Comparison of ENCODE assay signal across 6 cellular contexts in the genomic region with DNA sequence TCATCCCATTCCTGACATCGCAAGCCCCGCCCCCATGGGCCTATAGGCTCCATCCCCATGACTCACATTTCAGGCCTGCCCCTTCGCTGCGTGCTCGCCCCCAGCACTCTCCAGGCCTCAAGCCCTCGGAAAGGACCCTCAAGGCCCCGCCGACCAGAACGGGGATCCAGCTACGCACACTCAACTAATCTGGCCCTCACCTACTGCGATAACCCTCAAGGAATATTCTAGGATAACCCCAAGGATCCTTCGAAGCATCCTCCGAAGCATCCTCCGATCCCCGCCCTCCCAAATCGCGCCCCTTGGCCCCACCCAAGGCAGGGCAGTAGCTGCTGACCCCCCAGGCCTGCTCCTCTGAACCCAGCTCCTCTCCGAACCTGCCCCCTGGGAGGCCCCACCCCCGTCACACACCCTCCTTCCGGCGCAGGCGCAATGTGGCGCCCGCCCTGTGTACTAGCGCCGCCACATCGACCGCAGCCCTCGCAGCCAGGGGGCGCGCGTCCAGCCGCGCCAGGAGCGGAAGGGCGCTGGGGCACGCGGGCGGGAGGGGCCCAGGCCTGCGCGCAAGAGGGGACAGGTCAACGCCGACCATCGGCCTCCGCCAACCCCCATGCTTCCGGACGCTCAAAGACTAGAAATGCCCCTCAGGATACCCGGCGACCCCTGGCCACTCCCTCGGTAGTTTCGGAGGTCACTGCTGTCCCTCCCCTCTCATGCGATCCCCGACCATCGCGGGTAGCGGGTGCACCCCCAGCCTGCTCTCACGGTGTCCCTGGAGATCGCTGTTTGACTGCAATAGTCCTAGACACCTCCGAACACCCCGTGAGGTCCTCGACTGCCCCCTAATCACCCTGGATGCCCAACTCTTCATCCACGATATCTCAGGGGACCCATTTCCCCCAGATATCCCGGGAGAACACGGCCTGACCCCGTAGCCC. TPM values are rescaled to one million over a fixed set of nuclear protein-coding genes. Genes with fewer than 3 reads are reported as not detected.
DNase-seq lines count a peak whose midpoint lies in the region; ATAC-seq and TF ChIP-seq lines count a peak whose summit lies in the region.

No MANE protein-coding gene starts in this region.

- peak overlapping the region; percentile 99 for H3K27ac Mint-ChIP-seq in CD4-positive, alpha-beta T cell
- peak overlapping the region; percentile 97 for H3K27ac Mint-ChIP-seq in activated CD8-positive, alpha-beta T cell treated with anti-CD3 and anti-CD28 coated beads for 36 hours

- H3K4me1 Mint-ChIP-seq in CD4-positive, alpha-beta T cell (ENCODE audit: low read depth): peaks cover 20% of the 10 kb centered on the region
- H3K4me1 Mint-ChIP-seq in activated CD8-positive, alpha-beta T cell treated with anti-CD3 and anti-CD28 coated beads for 36 hours (ENCODE audit: low read depth): peaks cover 13% of the 10 kb centered on the region

- peak; percentile 61 for TF ChIP-seq CTCF in CD4-positive, alpha-beta T cell (IDR thresholded peaks at IDR 0.05)
- TF ChIP-seq CTCF in activated CD8-positive, alpha-beta T cell treated with anti-CD3 and anti-CD28 coated beads for 36 hours (IDR thresholded peaks at IDR 0.05): peak; percentile 35
- TF ChIP-seq CTCF in fibroblast of villous mesenchyme (IDR thresholded peaks at IDR 0.05; ENCODE audit: insufficient read depth, low read depth, low read length): peak; percentile 60

- H3K4me3 Mint-ChIP-seq in CD4-positive, alpha-beta T cell: peak overlapping the region; percentile 94
- H3K4me3 Mint-ChIP-seq in activated CD8-positive, alpha-beta T cell treated with anti-CD3 and anti-CD28 coated beads for 36 hours: peak overlapping the region; percentile 85

- peak; percentile 74 to 85 (median 82) for DNase-seq in CD4-positive, alpha-beta T cell
- DNase-seq in GOT3 (lab: John Stamatoyannopoulos, UW) (peak; percentile 47), NCI-H2029 treated with DMSO at 0.1 percent for 48 hours (lab: John Stamatoyannopoulos, UW) (peak; percentile 19), fibroblast of villous mesenchyme (ENCODE audit: low read depth) (peak; percentile 89), skeletal muscle cell (ENCODE audit: low read depth) (peak; percentile 65)
- peak; percentile 86 for DNase-seq in activated CD8-positive, alpha-beta T cell treated with anti-CD3 and anti-CD28 coated beads for 36 hours

- peak overlapping the region; percentile 59 for H3K4me3 ChIP-seq in fibroblast of villous mesenchyme (ENCODE audit: low read depth, low read length)
- H3K4me3 ChIP-seq in skeletal muscle cell (ENCODE audit: low read depth, low read length): peak overlapping the region; percentile 45

- H3K27ac ChIP-seq in CD4-positive, alpha-beta T cell (ENCODE audit: low read depth, low read length): peak overlapping the region; percentile 65

- peak; percentile 91 for ATAC-seq in CD4-positive, alpha-beta T cell (ENCODE audit: poor library complexity)
- peak; percentile 90 for ATAC-seq in activated CD8-positive, alpha-beta T cell treated with anti-CD3 and anti-CD28 coated beads for 36 hours

- H3K9me3 ChIP-seq in CD4-positive, alpha-beta T cell (ENCODE audit: control insufficient read depth, low read length): no peaks in the 10 kb centered on the region

- intact Hi-C loops in CD4-positive, alpha-beta T cell (cut with DNase I, micrococcal nuclease): loop anchor here in 1 of 2 experiments (1.0 kb wide), 1 partner anchor 33 kb away; a partner anchor contains a TSS
- intact Hi-C loops in activated CD8-positive, alpha-beta T cell treated with anti-CD3 and anti-CD28 coated beads for 36 hours (cut with micrococcal nuclease): no loop called here

- no peaks in the 10 kb centered on the region for H3K27me3 Mint-ChIP-seq in CD4-positive, alpha-beta T cell
- H3K27me3 Mint-ChIP-seq in activated CD8-positive, alpha-beta T cell treated with anti-CD3 and anti-CD28 coated beads for 36 hours: no peaks in the 10 kb centered on the region

- CTCF ChIA-PET in CD4-positive, alpha-beta T cell (lab: Charles Lee): interaction anchor here (0.6 to 1.3 kb wide), 10 partner anchors 11 to 113 kb away, joined by 3 to 15 read pairs (median 4); a partner anchor contains a TSS
- CTCF ChIA-PET in activated CD8-positive, alpha-beta T cell treated with anti-CD3 and anti-CD28 coated beads for 36 hours (lab: Charles Lee): interaction anchor here (0.6 to 2.4 kb wide), 7 partner anchors 10 to 44 kb away, joined by 3 to 34 read pairs (median 5); a partner anchor contains a TSS

- peaks cover 11% of the 10 kb centered on the region for H3K36me3 Mint-ChIP-seq in CD4-positive, alpha-beta T cell (ENCODE audit: low read depth)
- no peaks in the 10 kb centered on the region for H3K36me3 Mint-ChIP-seq in activated CD8-positive, alpha-beta T cell treated with anti-CD3 and anti-CD28 coated beads for 36 hours (ENCODE audit: low read depth)

- no peaks in the 10 kb centered on the region for H3K27me3 ChIP-seq in CD4-positive, alpha-beta T cell (ENCODE audit: control insufficient read depth, insufficient read depth, low read length)

- no peaks in the 10 kb centered on the region for H3K9me3 Mint-ChIP-seq in CD4-positive, alpha-beta T cell
- no peaks in the 10 kb centered on the region for H3K9me3 Mint-ChIP-seq in activated CD8-positive, alpha-beta T cell treated with anti-CD3 and anti-CD28 coated beads for 36 hours

- POLR2A ChIA-PET in CD4-positive, alpha-beta T cell (lab: Charles Lee): interaction anchor here (0.7 to 2.9 kb wide), 17 partner anchors 8 to 1924 kb away, joined by 3 to 25 read pairs (median 5); a partner anchor contains a TSS
- POLR2A ChIA-PET in activated CD8-positive, alpha-beta T cell treated with anti-CD3 and anti-CD28 coated beads for 36 hours (lab: Charles Lee): no interaction called here

RNA-seq across cellular contexts. Expression of a gene that starts 6.4 kb away (rescaled TPM):
- under 1 TPM; 0.89 to 0.93 TPM for total RNA-seq in CD4-positive, alpha-beta T cell
- under 1 TPM; 0.54 to 0.87 TPM for total RNA-seq in activated CD8-positive, alpha-beta T cell treated with anti-CD3 and anti-CD28 coated beads for 36 hours
- total RNA-seq in fibroblast of villous mesenchyme: 1.9 and 2.2 TPM in 2 replicates

RNA-seq across cellular contexts. Expression of a gene that starts 15.5 kb away (rescaled TPM):
- 100 to 1,000 TPM; 124 to 128 TPM for total RNA-seq in CD4-positive, alpha-beta T cell
- total RNA-seq in activated CD8-positive, alpha-beta T cell treated with anti-CD3 and anti-CD28 coated beads for 36 hours: 100 to 1,000 TPM; 130 to 136 TPM
- 19.0 and 29.6 TPM in 2 replicates for total RNA-seq in fibroblast of villous mesenchyme

RNA-seq across cellular contexts. Expression of a gene that starts 30.0 kb away (rescaled TPM):
- 1 to 10 TPM; 1.8 to 2.3 TPM for total RNA-seq in CD4-positive, alpha-beta T cell
- 10 to 100 TPM; 25.9 TPM for total RNA-seq in activated CD8-positive, alpha-beta T cell treated with anti-CD3 and anti-CD28 coated beads for 36 hours
- total RNA-seq in fibroblast of villous mesenchyme: 5.2 TPM in 2 replicates

RNA-seq across cellular contexts. Expression of a gene that starts 32.6 kb away (rescaled TPM):
- 1 to 10 TPM; 8.9 to 9.6 TPM for total RNA-seq in CD4-positive, alpha-beta T cell
- 10 to 100 TPM; 18.5 to 19.0 TPM for total RNA-seq in activated CD8-positive, alpha-beta T cell treated with anti-CD3 and anti-CD28 coated beads for 36 hours
- 13.0 and 15.5 TPM in 2 replicates for total RNA-seq in fibroblast of villous mesenchyme

RNA-seq across cellular contexts. Expression of a gene that starts 43.8 kb away (rescaled TPM):
- under 1 TPM; 0.17 to 0.69 TPM for total RNA-seq in CD4-positive, alpha-beta T cell
- total RNA-seq in activated CD8-positive, alpha-beta T cell treated with anti-CD3 and anti-CD28 coated beads for 36 hours: 10 to 100 TPM; 10.2 to 11.4 TPM
- total RNA-seq in fibroblast of villous mesenchyme: under 0.01 TPM in 1 of 2 replicates, not detected in the other

Comparison
In these comparisons a context has a peak if more than half of its experiments do, and no peak if none do; other contexts are left out.
1. Peak in every context shown above with its lines: DNase-seq, ATAC-seq, H3K4me3 ChIP-seq and H3K27ac ChIP-seq.
2. DNase-seq: peak in every context shown above with its lines; median percentile 89 in fibroblast of villous mesenchyme; 86 in activated CD8-positive, alpha-beta T cell treated with anti-CD3 and anti-CD28 coated beads for 36 hours; 82 in CD4-positive, alpha-beta T cell; 65 in skeletal muscle cell; 47 in GOT3; 19 in NCI-H2029 treated with DMSO at 0.1 percent for 48 hours.